ENCODE assay signal across 22 cellular contexts in the genomic region with DNA sequence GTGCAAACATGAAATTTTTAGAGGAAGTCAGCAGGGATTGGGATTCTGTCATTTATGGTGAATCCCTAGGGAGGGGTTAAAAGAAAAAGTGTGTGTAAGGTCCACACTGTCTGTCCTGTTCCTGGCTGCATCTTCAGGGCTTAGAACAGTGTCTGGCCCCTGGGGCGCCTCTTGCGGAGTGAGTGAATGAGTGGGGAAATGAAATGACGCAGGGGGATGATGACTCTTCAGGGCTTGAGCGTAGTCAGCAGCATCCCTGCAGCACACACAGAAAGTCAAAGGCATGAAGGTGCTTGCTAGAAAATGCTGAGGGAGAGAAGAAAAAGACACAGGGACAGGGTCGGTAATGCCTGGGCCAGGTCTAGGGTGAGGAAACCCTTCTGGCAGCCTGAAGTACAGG. TPM values are rescaled to one million over a fixed set of nuclear protein-coding genes. Genes with fewer than 3 reads are reported as not detected.
"Had no signal": no experiment of that assay in that cellular context is flagged by ENCODE, and none has a peak within 500 bp of the region (broad histone marks: within the 10 kb centered on the region; RNA-seq: fewer than 3 reads in every experiment).

No MANE protein-coding gene starts in this region.

- DNase-seq: activated CD4-positive, alpha-beta memory T cell treated with anti-CD3 and anti-CD28 coated beads, Interleukin-2, amount 10 ng/mL, durations not matched to agents 7 days and 5 days; activated CD4-positive, alpha-beta T cell treated with anti-CD3 and anti-CD28 coated beads for 48 hours; activated CD4-positive, CD25-positive, alpha-beta regulatory T cell; activated CD8-positive, alpha-beta memory T cell treated with anti-CD3 and anti-CD28 coated beads, Interleukin-2, amount 10 ng/mL, durations not matched to agents 7 days and 5 days; activated naive CD4-positive, alpha-beta T cell treated with Interleukin-2 at 50 U/mL for 16 hours; activated T-cell treated with anti-CD3 and anti-CD28 coated beads, Interleukin-2, amount 50 U/mL, for 1 hour; anterior cingulate cortex; cortex of kidney; effector CD4-positive, alpha-beta T cell; esophagus squamous epithelium; mesendoderm; naive thymus-derived CD4-positive, alpha-beta T cell; ovary; psoas muscle; stimulated activated CD8-positive, alpha-beta memory T cell treated with anti-CD3 and anti-CD28 coated beads, Interleukin-4, amount 100 ng/mL, for 48 hours; stimulated activated naive CD4-positive, alpha-beta T cell; upper lobe of right lung had no signal

- H3K27ac Mint-ChIP-seq: activated CD4-positive, alpha-beta memory T cell treated with anti-CD3 and anti-CD28 coated beads, Interleukin-2, amount 10 ng/mL, durations not matched to agents 7 days and 5 days; activated CD8-positive, alpha-beta memory T cell treated with anti-CD3 and anti-CD28 coated beads, Interleukin-2, amount 10 ng/mL, durations not matched to agents 7 days and 5 days; activated T-helper 2 cell treated with anti-CD3 and anti-CD28 coated beads, Interferon-gamma antibody, Interleukin-2, Interleukin-4, amounts not matched to agents 10 μg/mL and 5 μg/mL and 100 μg/mL, durations not matched to agents 14 hours and 24 hours and 36 hours; brain; naive thymus-derived CD4-positive, alpha-beta T cell; T-helper 2 cell treated with Interferon-gamma antibody and Interleukin-4, amounts not matched to agents 5 μg/mL and 100 μg/mL, for 36 hours had no signal

- H3K9me3 ChIP-seq: esophagus squamous epithelium, ovary, psoas muscle, upper lobe of right lung had no signal

- H3K4me1 Mint-ChIP-seq: activated CD4-positive, alpha-beta memory T cell treated with anti-CD3 and anti-CD28 coated beads, Interleukin-2, amount 10 ng/mL, durations not matched to agents 7 days and 5 days; activated CD8-positive, alpha-beta memory T cell treated with anti-CD3 and anti-CD28 coated beads, Interleukin-2, amount 10 ng/mL, durations not matched to agents 7 days and 5 days; naive thymus-derived CD4-positive, alpha-beta T cell had no signal

- H3K4me1 ChIP-seq: esophagus squamous epithelium, psoas muscle, upper lobe of right lung had no signal

- H3K36me3 ChIP-seq: esophagus squamous epithelium, ovary, upper lobe of right lung had no signal

- H3K4me3 ChIP-seq: esophagus squamous epithelium, hepatocyte, ovary, psoas muscle, upper lobe of right lung had no signal

- H3K36me3 Mint-ChIP-seq: activated CD8-positive, alpha-beta memory T cell treated with anti-CD3 and anti-CD28 coated beads, Interleukin-2, amount 10 ng/mL, durations not matched to agents 7 days and 5 days; naive thymus-derived CD4-positive, alpha-beta T cell had no signal

- H3K27ac ChIP-seq: esophagus squamous epithelium, hepatocyte, ovary, psoas muscle, upper lobe of right lung had no signal

- H3K4me3 Mint-ChIP-seq: activated CD4-positive, alpha-beta memory T cell treated with anti-CD3 and anti-CD28 coated beads, Interleukin-2, amount 10 ng/mL, durations not matched to agents 7 days and 5 days; activated CD8-positive, alpha-beta memory T cell treated with anti-CD3 and anti-CD28 coated beads, Interleukin-2, amount 10 ng/mL, durations not matched to agents 7 days and 5 days; brain; naive thymus-derived CD4-positive, alpha-beta T cell; T-helper 2 cell treated with Interferon-gamma antibody and Interleukin-4, amounts not matched to agents 5 μg/mL and 100 μg/mL, for 36 hours had no signal

- H3K9me3 Mint-ChIP-seq: activated CD4-positive, alpha-beta memory T cell treated with anti-CD3 and anti-CD28 coated beads, Interleukin-2, amount 10 ng/mL, durations not matched to agents 7 days and 5 days; activated T-helper 2 cell treated with anti-CD3 and anti-CD28 coated beads, Interferon-gamma antibody, Interleukin-2, Interleukin-4, amounts not matched to agents 10 μg/mL and 5 μg/mL and 100 μg/mL, durations not matched to agents 14 hours and 24 hours and 36 hours; brain; naive thymus-derived CD4-positive, alpha-beta T cell; T-helper 2 cell treated with Interferon-gamma antibody and Interleukin-4, amounts not matched to agents 5 μg/mL and 100 μg/mL, for 36 hours had no signal

- H3K27me3 ChIP-seq: hepatocyte, ovary, upper lobe of right lung had no signal

RNA-seq across cellular contexts. Expression of a gene that starts 57.8 kb away (rescaled TPM):
- total RNA-seq: activated CD4-positive, alpha-beta memory T cell treated with anti-CD3 and anti-CD28 coated beads, Interleukin-2, amount 10 ng/mL, durations not matched to agents 7 days and 5 days; activated CD8-positive, alpha-beta memory T cell treated with anti-CD3 and anti-CD28 coated beads, Interleukin-2, amount 10 ng/mL, durations not matched to agents 7 days and 5 days; activated T-helper 2 cell treated with anti-CD3 and anti-CD28 coated beads, Interferon-gamma antibody, Interleukin-2, Interleukin-4, amounts not matched to agents 10 μg/mL and 5 μg/mL and 100 μg/mL, durations not matched to agents 14 hours and 24 hours and 36 hours; fibroblast of villous mesenchyme had no signal
